Comparison of ENCODE assay signal across 1 cellular context in the genomic region with DNA sequence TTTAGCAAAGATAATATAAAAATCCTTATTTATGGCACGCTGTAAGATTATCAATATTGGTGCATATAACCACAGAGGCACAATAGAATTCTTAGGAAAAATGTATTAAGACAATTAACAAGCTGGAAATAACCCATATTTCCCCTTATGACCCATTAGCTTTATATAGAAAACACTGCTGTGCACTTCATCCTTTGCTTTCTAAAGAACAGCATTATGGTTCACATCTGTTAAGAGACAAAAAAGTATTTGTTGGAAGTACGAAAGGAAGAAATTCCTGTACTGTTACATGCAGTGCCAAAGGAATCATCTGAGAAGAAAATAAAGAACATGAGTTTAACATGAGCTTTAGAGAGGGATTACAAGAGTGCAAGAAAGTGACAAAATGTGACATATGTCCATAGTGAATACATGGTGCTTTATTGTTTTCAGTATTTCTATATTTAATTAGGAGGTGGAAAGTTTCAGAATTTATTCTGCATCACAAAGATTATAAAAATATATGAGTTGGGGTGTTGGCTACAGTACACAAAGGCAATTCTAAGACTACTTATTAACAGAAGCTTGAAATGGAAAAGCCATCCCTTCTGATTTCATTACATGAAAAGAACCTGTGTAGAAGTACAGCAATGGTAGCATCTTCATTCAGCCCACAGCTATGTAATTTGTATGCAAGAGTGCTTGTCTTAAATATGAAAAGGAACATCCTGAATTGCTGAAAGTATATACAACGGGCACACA.
TF ChIP-seq lines count a peak whose summit lies in the region.

No MANE protein-coding gene starts in this region.

TF ChIP-seq in GM12878, 131 proteins besides CTCF, POLR2A, EP300 and RAD21:
- no peak for TF ChIP-seq RB1 (IDR thresholded peaks at IDR 0.05; ENCODE audit: borderline replicate concordance)
- TF ChIP-seq YY1 (IDR thresholded peaks at IDR 0.05; ENCODE audit: low read depth, low read length), result no peak
